Comparison of ENCODE assay signal across 10 cellular contexts in the genomic region with DNA sequence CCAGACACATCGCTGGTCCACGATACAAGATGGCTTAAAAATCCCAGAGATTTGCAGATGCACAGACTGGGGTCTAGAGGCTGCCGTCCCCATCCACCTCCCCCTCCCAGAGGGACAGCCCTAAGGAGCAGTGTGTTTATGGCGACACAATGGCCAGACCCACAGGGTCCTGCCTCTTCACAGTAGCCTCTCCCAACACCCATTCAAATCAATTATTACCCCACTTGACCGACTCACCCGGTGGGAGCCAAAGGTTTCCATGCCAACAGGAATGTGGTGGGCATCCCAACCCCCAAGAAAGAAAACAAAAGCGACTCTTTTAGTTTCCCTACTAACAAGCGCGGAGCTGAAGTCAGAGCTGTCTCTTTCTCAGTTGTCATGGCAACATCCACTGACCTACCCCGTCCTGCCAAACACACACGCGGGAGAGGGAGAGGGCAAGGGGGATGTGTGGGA.
DNase-seq lines count a peak whose midpoint lies in the region; ATAC-seq, FAIRE-seq and TF ChIP-seq lines count a peak whose summit lies in the region.
"Had no signal": no experiment of that assay in that cellular context is flagged by ENCODE, and none has a peak within 500 bp of the region (broad histone marks: within the 10 kb centered on the region; RNA-seq: fewer than 3 reads in every experiment).

No MANE protein-coding gene starts in this region.

- no peak overlapping the region for H4K91ac ChIP-seq in H1 (replicated peaks; ENCODE audit: insufficient read length, low read length)

- no peak overlapping the region for H2BK5ac ChIP-seq in H1 (ENCODE audit: low read depth, low read length)

- ATAC-seq in HG03175 (IDR thresholded peaks at IDR 0.05; ENCODE audit: unreplicated experiment) = no peak
- ATAC-seq in GM19395 (IDR thresholded peaks at IDR 0.05; ENCODE audit: unreplicated experiment) = no peak
- ATAC-seq: activated CD4-positive, alpha-beta T cell treated with anti-CD3 and anti-CD28 coated beads for 36 hours had no signal

- no peak overlapping the region for H2BK15ac ChIP-seq in H1 (ENCODE audit: low read length)

- no peaks in the 10 kb centered on the region for H3K23me2 ChIP-seq in H1 (ENCODE audit: low read depth, low read length)

- CTCF ChIA-PET in H1 (lab: Charles Lee; ENCODE audit: partially characterized antibody) = interaction anchor here (0.9 to 1.6 kb wide), 6 partner anchors 11 to 189 kb away, joined by 3 to 6 read pairs (median 4); no protein-coding TSS in a partner anchor

- WGBS in H1 (ENCODE audit: extremely low coverage in 1 of 2, insufficient coverage in 1 of 2, insufficient read length in 1 of 2, insufficient replicate concordance in 2 of 2, low coverage in 1 of 2, low lambda C conversion rate in 2 of 2, missing lambda C conversion rate in 1 of 2), 2 experiments = 47% methylated on average over 12 of the region's 12 CpGs; no CpG with 5 or more reads in 1 of the 2 experiments
- 79% methylated on average over 12 of the region's 12 CpGs; no CpG with 5 or more reads in 1 of the 2 donors for WGBS in transverse colon (ENCODE audit: low coverage in 1 of 2), 2 donors

- H3K36me3 ChIP-seq in BLaER1 treated with 17β-estradiol and CSF1 and Interleukin-3, amounts not matched to agents 10 nM and 100 nM = no peaks in the 10 kb centered on the region
- H3K36me3 ChIP-seq in H1 (ENCODE audit: control insufficient read depth in 2 of 4, insufficient read depth in 4 of 4, low read length in 3 of 4) (no peaks in the 10 kb centered on the region), transverse colon (no peaks in the 10 kb centered on the region)

- H4K8ac ChIP-seq in H1 (ENCODE audit: extremely low read depth, insufficient read depth, low read length) = no peak overlapping the region

- H3K79me2 ChIP-seq in H1 (ENCODE audit: control insufficient read depth in 1 of 2, insufficient read depth in 2 of 2, low read length in 2 of 2) = no peaks in the 10 kb centered on the region

- POLR2A ChIA-PET in H1 (lab: Charles Lee; ENCODE audit: partially characterized antibody) = no interaction called here

- FAIRE-seq in H1 (lab: Jason Lieb, UNC) = peak; percentile 66

- intact Hi-C loops in transverse colon (cut with DNase I; ENCODE audit: low total_unique reads) = no loop called here

- no peak overlapping the region for H3K9ac ChIP-seq in BLaER1 treated with 17β-estradiol and CSF1 and Interleukin-3, amounts not matched to agents 10 nM and 100 nM
- no peak overlapping the region for H3K9ac ChIP-seq in H1 (replicated peaks in 1 of 4; ENCODE audit: extremely low read depth in 1 of 4, low read depth in 3 of 4, low read length in 3 of 4)

- H3K56ac ChIP-seq in H1 (replicated peaks; ENCODE audit: insufficient read length, low read depth, low read length) = no peak overlapping the region

- no peak for TF ChIP-seq CTCF in H1 (IDR thresholded peaks at IDR 0.05; ENCODE audit: control extremely low read depth in 1 of 3, insufficient read depth in 1 of 3, low read depth in 1 of 3, low read length in 3 of 3)
- TF ChIP-seq CTCF in transverse colon (IDR thresholded peaks at IDR 0.05) = no peak

- H2BK120ac ChIP-seq in H1 (replicated peaks; ENCODE audit: low read depth, low read length) = no peak overlapping the region

- H3K18ac ChIP-seq in H1 (ENCODE audit: extremely low read depth, low read length) = no peak overlapping the region

- H3K4me1 ChIP-seq in BLaER1 treated with 17β-estradiol and CSF1 and Interleukin-3, amounts not matched to agents 10 nM and 100 nM = peaks cover 30 to 71% (median 68%) of the 10 kb centered on the region in 10 experiments
- H3K4me1 ChIP-seq in H1 (replicated peaks in 1 of 4; ENCODE audit: control insufficient read depth in 3 of 4, insufficient read depth in 4 of 4, low read length in 3 of 4) (peaks cover 3 to 12% (median 9%) of the 10 kb centered on the region in 4 experiments; a peak in 5 of 7 replicates), transverse colon (peaks cover 0 to 26% (median 3%) of the 10 kb centered on the region in 4 donors)

- no peak for TF ChIP-seq POLR2A in H1 (IDR thresholded peaks at IDR 0.05; ENCODE audit: control extremely low read depth in 1 of 2, low read depth in 2 of 2, low read length in 2 of 2)
- TF ChIP-seq POLR2A in transverse colon (IDR thresholded peaks at IDR 0.05) = no peak

- H3K27ac ChIP-seq in BLaER1 treated with 17β-estradiol and CSF1 and Interleukin-3, amounts not matched to agents 10 nM and 100 nM = no peak overlapping the region
- H3K27ac ChIP-seq in H1 (ENCODE audit: low read depth, low read length) = no peak overlapping the region; the same call in 1 of the 2 replicates
- no peak overlapping the region for H3K27ac ChIP-seq in transverse colon

- H3K23ac ChIP-seq in H1 (ENCODE audit: insufficient read length) = no peak overlapping the region

- H3K9me3 ChIP-seq in BLaER1 treated with 17β-estradiol and CSF1 and Interleukin-3, amounts not matched to agents 10 nM and 100 nM (replicated peaks in 1 of 11) = no peaks in the 10 kb centered on the region
- H3K9me3 ChIP-seq in H1 (ENCODE audit: insufficient read depth in 2 of 2, low read depth in 1 of 2, low read length in 1 of 2) (no peaks in the 10 kb centered on the region), transverse colon (no peaks in the 10 kb centered on the region)

- H2BK20ac ChIP-seq in H1 (ENCODE audit: low read length) = no peak overlapping the region

- H3K4me2 ChIP-seq in BLaER1 treated with 17β-estradiol and CSF1 and Interleukin-3, amounts not matched to agents 10 nM and 100 nM = peak overlapping the region; percentile 20 to 89 (median 78); a peak in 21 of 22 replicates
- H3K4me2 ChIP-seq in H1 (ENCODE audit: insufficient read depth in 1 of 2, low read depth in 2 of 2, low read length in 2 of 2) = peak overlapping the region; percentile 13 to 29; a peak in 2 of 4 replicates

- H2BK12ac ChIP-seq in H1 (ENCODE audit: low read depth, low read length) = no peak overlapping the region

- no peak for TF ChIP-seq RAD21 in H1 (IDR thresholded peaks at IDR 0.05 in 1 of 2, conservative IDR thresholded peaks at IDR 0.05 in 1 of 2; ENCODE audit: low read depth in 2 of 2, low read length in 2 of 2)

- peak; percentile 39 for DNase-seq in NCI-H748 treated with DMSO at 0.1 percent for 48 hours (lab: John Stamatoyannopoulos, UW)
- no peak for DNase-seq in H1 (ENCODE audit: low read depth in 1 of 2, low spot score in 2 of 2)
- DNase-seq in midbrain (lab: John Stamatoyannopoulos, UW) = peak; percentile 62
- DNase-seq in stimulated activated CD4-positive, alpha-beta T cell treated with anti-CD3 and anti-CD28 coated beads, Interleukin-12 subunit alpha, Interleukin-12 subunit beta, amount 100 ng/mL, for 4 hours = no peak
- DNase-seq in transverse colon = no peak
- DNase-seq: activated CD4-positive, alpha-beta T cell treated with anti-CD3 and anti-CD28 coated beads for 36 hours; NCI-H69 had no signal

- peaks cover 0 to 19% (median 0%) of the 10 kb centered on the region in 11 experiments; a peak in 2 of 22 replicates for H4K20me1 ChIP-seq in BLaER1 treated with 17β-estradiol and CSF1 and Interleukin-3, amounts not matched to agents 10 nM and 100 nM
- H4K20me1 ChIP-seq in H1 (replicated peaks in 1 of 2; ENCODE audit: control insufficient read depth in 1 of 2, insufficient read depth in 2 of 2, low read length in 2 of 2) = no peaks in the 10 kb centered on the region

- no peak overlapping the region for H3K4ac ChIP-seq in H1 (replicated peaks; ENCODE audit: insufficient read length, low read depth, low read length)

- no peak overlapping the region for H3K4me3 ChIP-seq in BLaER1 treated with 17β-estradiol and CSF1 and Interleukin-3, amounts not matched to agents 10 nM and 100 nM
- H3K4me3 ChIP-seq in H1 (ENCODE audit: extremely low read depth in 1 of 4, insufficient read depth in 2 of 4, low read depth in 3 of 4, low read length in 4 of 4) = no peak overlapping the region; a peak in 1 of 8 replicates
- no peak overlapping the region for H3K4me3 ChIP-seq in transverse colon

- no peak overlapping the region for H2AK5ac ChIP-seq in H1 (ENCODE audit: low read depth, low read length)

- no peak overlapping the region for H4K5ac ChIP-seq in H1 (ENCODE audit: insufficient read length, low read depth, low read length)

- no peaks in the 10 kb centered on the region for H3K27me3 ChIP-seq in BLaER1 treated with 17β-estradiol and CSF1 and Interleukin-3, amounts not matched to agents 10 nM and 100 nM
- no peaks in the 10 kb centered on the region; a peak in 2 of 7 replicates for H3K27me3 ChIP-seq in H1 (replicated peaks in 1 of 4; ENCODE audit: control insufficient read depth in 3 of 4, extremely low read depth in 1 of 4, insufficient read depth in 3 of 4, low read length in 3 of 4)
- no peaks in the 10 kb centered on the region for H3K27me3 ChIP-seq in transverse colon

- H2AFZ ChIP-seq in H1 (ENCODE audit: low read length) = no peak overlapping the region

- TF ChIP-seq EP300 in H1 (IDR thresholded peaks at IDR 0.05; ENCODE audit: borderline replicate concordance in 1 of 2, low read depth in 2 of 2, low read length in 2 of 2) (no peak), transverse colon (IDR thresholded peaks at IDR 0.05; ENCODE audit: low read depth) (no peak)

- no peak overlapping the region for H3K14ac ChIP-seq in H1 (ENCODE audit: insufficient read length)

- in situ Hi-C loops in transverse colon (cut with MboI; ENCODE audit: low pct_ligation_motif_present in 1 of 4, low pct_unique_long_range_greater_than_20kb in 1 of 4, low sequenced_read_pairs in 3 of 4) = no loop called here

- H3K79me1 ChIP-seq in H1 (ENCODE audit: low read depth, low read length) = no peaks in the 10 kb centered on the region; the same call in 1 of the 2 replicates

TF ChIP-seq in H1, 55 proteins besides CTCF, POLR2A, EP300 and RAD21 (continues in another document):
- TF ChIP-seq BACH1 (IDR thresholded peaks at IDR 0.05; ENCODE audit: low read length) (no peak), CREB1 (IDR thresholded peaks at IDR 0.05) (no peak), SP4 (IDR thresholded peaks at IDR 0.05; ENCODE audit: low read length) (no peak), TAF7 (optimal IDR thresholded peaks at IDR 0.05; ENCODE audit: borderline replicate concordance, low read depth, low read length) (no peak), BCL11A (IDR thresholded peaks at IDR 0.05; ENCODE audit: low read depth in 2 of 2, low read length in 2 of 2) (no peak), ATF2 (IDR thresholded peaks at IDR 0.05; ENCODE audit: low read length) (no peak), SP1 (IDR thresholded peaks at IDR 0.05; ENCODE audit: low read depth, low read length) (0 out of 2 replicates have a peak, but pooled peaks have one; percentile 5), JUND (IDR thresholded peaks at IDR 0.05; ENCODE audit: low read length) (no peak)

Comparison
In these comparisons a context has a peak if more than half of its experiments do, and no peak if none do; other contexts are left out.
1. DNase-seq: peak in NCI-H748 treated with DMSO at 0.1 percent for 48 hours (single experiment) and midbrain (single experiment); none in H1 (0 of 2), stimulated activated CD4-positive, alpha-beta T cell treated with anti-CD3 and anti-CD28 coated beads, Interleukin-12 subunit alpha, Interleukin-12 subunit beta, amount 100 ng/mL, for 4 hours (single experiment) and transverse colon (single experiment).